Comparison of ENCODE assay signal across 8 cellular contexts in genomic region chr3:185282696-185283373, GRCh38. TPM values are rescaled to one million over a fixed set of nuclear protein-coding genes. Genes with fewer than 3 reads are reported as not detected.
DNase-seq lines count a peak whose midpoint lies in the region; ATAC-seq and FAIRE-seq lines count a peak whose summit lies in the region.

No MANE protein-coding gene starts in this region.

- H3K18ac ChIP-seq in mesendoderm (ENCODE audit: low read length) = peak overlapping the region; percentile 20

- no peak overlapping the region for H2AK5ac ChIP-seq in mesendoderm (ENCODE audit: low read length)

- FAIRE-seq in endometrium (lab: Jason Lieb, UNC) = peak; percentile 70

- no peak overlapping the region for H3K4ac ChIP-seq in mesendoderm (ENCODE audit: low read depth, low read length)

- no CpG with 5 or more reads among the region's 41 CpGs for WGBS in mesendoderm (ENCODE audit: extremely low coverage, insufficient coverage, low lambda C conversion rate)

- H3K4me3 ChIP-seq in CD4-positive, alpha-beta memory T cell (ENCODE audit: low read length in 2 of 2) = peak overlapping the region; percentile 67
- peak overlapping the region; percentile 81 for H3K4me3 ChIP-seq in mesendoderm (ENCODE audit: low read length)

- H3K4me1 ChIP-seq in CD4-positive, alpha-beta memory T cell (ENCODE audit: insufficient read depth, low read length) = peaks cover 11% of the 10 kb centered on the region
- peaks cover 7% of the 10 kb centered on the region for H3K4me1 ChIP-seq in mesendoderm (ENCODE audit: control insufficient read depth, low read depth, low read length)

- peaks cover 0 to 5% of the 10 kb centered on the region in 2 donors for H3K36me3 Mint-ChIP-seq in CD4-positive, alpha-beta memory T cell

- H3K27me3 Mint-ChIP-seq in CD4-positive, alpha-beta memory T cell = peaks cover 12 to 14% of the 10 kb centered on the region in 2 donors

- H3K4me3 Mint-ChIP-seq in CD4-positive, alpha-beta memory T cell = peak overlapping the region; percentile 91 to 98 (median 94)

- ATAC-seq in GM19467 (IDR thresholded peaks at IDR 0.05; ENCODE audit: unreplicated experiment) = peak; percentile 97

- intact Hi-C loops in CD4-positive, alpha-beta memory T cell (cut with micrococcal nuclease) = loop anchor here (2.0 kb wide), 2 partner anchors 216 to 304 kb away; partner anchors contain the start of genes SENP2 and TMEM41A

- no peaks in the 10 kb centered on the region for H3K36me3 ChIP-seq in CD4-positive, alpha-beta memory T cell (ENCODE audit: insufficient read depth, low read length)
- H3K36me3 ChIP-seq in mesendoderm (ENCODE audit: control insufficient read depth, insufficient read depth, low read length) = no peaks in the 10 kb centered on the region

- H3K27me3 ChIP-seq in CD4-positive, alpha-beta memory T cell (ENCODE audit: insufficient read depth, low read length) = no peaks in the 10 kb centered on the region
- H3K27me3 ChIP-seq in mesendoderm (ENCODE audit: insufficient read depth, low read length, poor library complexity) = no peaks in the 10 kb centered on the region

- H3K56ac ChIP-seq in mesendoderm (ENCODE audit: low read length) = peak overlapping the region; percentile 83

- H2BK5ac ChIP-seq in mesendoderm (ENCODE audit: low read length) = no peak overlapping the region

- H3K27ac ChIP-seq in CD4-positive, alpha-beta memory T cell (ENCODE audit: low read depth, low read length) = peak overlapping the region; percentile 60
- H3K27ac ChIP-seq in mesendoderm (ENCODE audit: low read depth, low read length) = no peak overlapping the region

- peak overlapping the region; percentile 44 for H4K5ac ChIP-seq in mesendoderm (ENCODE audit: low read length)

- peak overlapping the region; percentile 89 for H3K4me2 ChIP-seq in mesendoderm (ENCODE audit: low read length)

- peak overlapping the region; percentile 77 for H3K9ac ChIP-seq in mesendoderm (ENCODE audit: low read length)

- peak overlapping the region; percentile 69 for H4K8ac ChIP-seq in mesendoderm (ENCODE audit: low read depth, low read length)

- no peaks in the 10 kb centered on the region for H3K9me3 ChIP-seq in CD4-positive, alpha-beta memory T cell (ENCODE audit: control insufficient read depth in 1 of 2, low read length in 2 of 2)

- DNase-seq in CD4-positive, alpha-beta memory T cell = peak; percentile 88 to 95 (median 91)
- DNase-seq in HPDE6-E6E7 (ENCODE audit: extremely low spot score) (peak; percentile 96), NOMO-1 treated with DMSO at 0.1 percent for 48 hours (lab: John Stamatoyannopoulos, UW; ENCODE audit: unreplicated experiment) (peak; percentile 93), mesendoderm (peak; percentile 98)
- DNase-seq in activated CD8-positive, alpha-beta memory T cell treated with anti-CD3 and anti-CD28 coated beads, Interleukin-2, amount 50 U/mL, for 4 hours = peak; percentile 95
- peak; percentile 89 for DNase-seq in stimulated activated CD8-positive, alpha-beta memory T cell treated with anti-CD3 and anti-CD28 coated beads, Interleukin-12 subunit alpha, Interleukin-12 subunit beta, amount 100 ng/mL, for 24 hours (ENCODE audit: extremely low read depth)

- CTCF ChIA-PET in CD4-positive, alpha-beta memory T cell (lab: Charles Lee; ENCODE audit: partially characterized antibody) = no interaction called here

- no peak overlapping the region for H3K23ac ChIP-seq in mesendoderm (ENCODE audit: low read length)

- H3K4me1 Mint-ChIP-seq in CD4-positive, alpha-beta memory T cell = peaks cover 8 to 27% (median 14%) of the 10 kb centered on the region in 4 donors

- H3K27ac Mint-ChIP-seq in CD4-positive, alpha-beta memory T cell = peak overlapping the region; percentile 91 to 99 (median 97)

- H2BK15ac ChIP-seq in mesendoderm (replicated peaks; ENCODE audit: low read depth) = no peak overlapping the region

- H3K79me1 ChIP-seq in mesendoderm (ENCODE audit: low read length) = peaks cover 2% of the 10 kb centered on the region

- peaks cover 0 to 6% (median under 1%) of the 10 kb centered on the region in 8 donors for H3K9me3 Mint-ChIP-seq in CD4-positive, alpha-beta memory T cell

- H2BK120ac ChIP-seq in mesendoderm (ENCODE audit: low read depth, low read length) = no peak overlapping the region

- peaks cover 4% of the 10 kb centered on the region for H3K79me2 ChIP-seq in mesendoderm (ENCODE audit: control insufficient read depth, insufficient read depth, low read length)

- POLR2A ChIA-PET in CD4-positive, alpha-beta memory T cell (lab: Charles Lee; ENCODE audit: partially characterized antibody) = no interaction called here

RNA-seq across cellular contexts. Expression of gene EHHADH, which starts 29.0 kb away (rescaled TPM):
- 1 to 10 TPM; 1.2 to 1.6 TPM for total RNA-seq in CD4-positive, alpha-beta memory T cell
- polyA plus RNA-seq in CD4-positive, alpha-beta memory T cell = 1 to 10 TPM; 1.1 to 1.6 TPM
- polyA plus RNA-seq in mesendoderm (2013, experiment 1 of 2) = 0.69 TPM
- polyA plus RNA-seq in mesendoderm (2013, experiment 2 of 2) = 0.63 TPM
